ENCODE assay signal across 8 cellular contexts in genomic region chr17:41864837-41865595, GRCh38. TPM values are rescaled to one million over a fixed set of nuclear protein-coding genes. Genes with fewer than 3 reads are reported as not detected.
DNase-seq lines count a peak whose midpoint lies in the region; ATAC-seq and TF ChIP-seq lines count a peak whose summit lies in the region.

A gene with protein sequence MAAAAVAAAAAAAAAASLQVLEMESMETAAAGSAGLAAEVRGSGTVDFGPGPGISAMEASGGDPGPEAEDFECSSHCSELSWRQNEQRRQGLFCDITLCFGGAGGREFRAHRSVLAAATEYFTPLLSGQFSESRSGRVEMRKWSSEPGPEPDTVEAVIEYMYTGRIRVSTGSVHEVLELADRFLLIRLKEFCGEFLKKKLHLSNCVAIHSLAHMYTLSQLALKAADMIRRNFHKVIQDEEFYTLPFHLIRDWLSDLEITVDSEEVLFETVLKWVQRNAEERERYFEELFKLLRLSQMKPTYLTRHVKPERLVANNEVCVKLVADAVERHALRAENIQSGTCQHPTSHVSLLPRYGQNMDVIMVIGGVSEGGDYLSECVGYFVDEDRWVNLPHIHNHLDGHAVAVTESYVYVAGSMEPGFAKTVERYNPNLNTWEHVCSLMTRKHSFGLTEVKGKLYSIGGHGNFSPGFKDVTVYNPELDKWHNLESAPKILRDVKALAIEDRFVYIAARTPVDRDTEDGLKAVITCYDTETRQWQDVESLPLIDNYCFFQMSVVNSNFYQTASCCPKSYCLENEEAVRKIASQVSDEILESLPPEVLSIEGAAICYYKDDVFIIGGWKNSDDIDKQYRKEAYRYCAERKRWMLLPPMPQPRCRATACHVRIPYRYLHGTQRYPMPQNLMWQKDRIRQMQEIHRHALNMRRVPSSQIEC (minus strand): TSS chr17:41865423. CDS start chr17:41865370, 53 bp downstream.

- no peaks in the 10 kb centered on the region for H3K27me3 ChIP-seq in lung (ENCODE audit: control insufficient read depth, insufficient read depth)

- no peak within 1 kb of the TSS for H3K27ac Mint-ChIP-seq in activated CD4-positive, alpha-beta memory T cell treated with anti-CD3 and anti-CD28 coated beads, Interleukin-2, amount 10 ng/mL, durations not matched to agents 7 days and 5 days

- 0% methylated on average over 73 to 90 of the region's 90 CpGs for WGBS in lung, 2 donors

- POLR2A ChIA-PET in activated CD4-positive, alpha-beta memory T cell treated with anti-CD3 and anti-CD28 coated beads, Interleukin-2, amount 10 ng/mL, durations not matched to agents 7 days and 5 days (lab: Charles Lee) = interaction anchor here (0.7 to 4.2 kb wide), 23 partner anchors 8 to 1133 kb away, joined by 3 to 22 read pairs (median 4); partner anchors contain the start of genes ACLY, CNP, DHX58 and DNAJC7

- no peaks in the 10 kb centered on the region for H3K9me3 ChIP-seq in lung (ENCODE audit: control insufficient read depth in 2 of 2, insufficient read depth in 1 of 2, low read length in 1 of 2)

- CTCF ChIA-PET in activated CD4-positive, alpha-beta memory T cell treated with anti-CD3 and anti-CD28 coated beads, Interleukin-2, amount 10 ng/mL, durations not matched to agents 7 days and 5 days (lab: Charles Lee) = interaction anchor here (0.8 to 1.4 kb wide), 8 partner anchors 14 to 316 kb away, joined by 3 to 9 read pairs (median 3); partner anchors contain the start of genes ACLY, KCNH4 and P3H4

- no peaks in the 10 kb centered on the region for H3K9me3 Mint-ChIP-seq in activated CD4-positive, alpha-beta memory T cell treated with anti-CD3 and anti-CD28 coated beads, Interleukin-2, amount 10 ng/mL, durations not matched to agents 7 days and 5 days

- H3K4me3 Mint-ChIP-seq in activated CD4-positive, alpha-beta memory T cell treated with anti-CD3 and anti-CD28 coated beads, Interleukin-2, amount 10 ng/mL, durations not matched to agents 7 days and 5 days = no peak within 1 kb of the TSS

- DNase-seq in CD1c-positive myeloid dendritic cell (ENCODE audit: extremely low spot score) (peak; percentile 94), NCI-H82 (lab: John Stamatoyannopoulos, UW) (peak; percentile 96), lung (ENCODE audit: low spot score) (peak; percentile 88)
- peak; percentile 91 for DNase-seq in activated CD4-positive, alpha-beta memory T cell treated with anti-CD3 and anti-CD28 coated beads, Interleukin-2, amount 10 ng/mL, durations not matched to agents 7 days and 5 days
- peak; percentile 83 for DNase-seq in effector CD4-positive, alpha-beta T cell
- DNase-seq in stimulated activated CD4-positive, alpha-beta T cell treated with anti-CD3 and anti-CD28 coated beads, TNF-alpha, amount 100 ng/mL, for 4 hours (ENCODE audit: low read depth in 3 of 3) = peak; percentile 75 to 77 (median 76)

- peaks cover 8 to 12% of the 10 kb centered on the region in 2 donors for H3K4me1 ChIP-seq in lung (ENCODE audit: control insufficient read depth in 2 of 2, insufficient read depth in 2 of 2, low read length in 2 of 2)

- H3K36me3 Mint-ChIP-seq in activated CD4-positive, alpha-beta memory T cell treated with anti-CD3 and anti-CD28 coated beads, Interleukin-2, amount 10 ng/mL, durations not matched to agents 7 days and 5 days (ENCODE audit: low read depth) = peaks cover 38% of the 10 kb centered on the region

- peaks cover 6 to 9% of the 10 kb centered on the region in 2 donors for H3K36me3 ChIP-seq in lung (ENCODE audit: control insufficient read depth in 2 of 2, insufficient read depth in 2 of 2, low read length in 2 of 2)

- TF ChIP-seq CTCF in lung (IDR thresholded peaks at IDR 0.05; ENCODE audit: control extremely low read depth, extremely low read depth) = no peak

- ATAC-seq in GM19397 (IDR thresholded peaks at IDR 0.05; ENCODE audit: unreplicated experiment) = peak; percentile 86
- peak; percentile 81 for ATAC-seq in HG03565 (IDR thresholded peaks at IDR 0.05; ENCODE audit: unreplicated experiment)
- ATAC-seq in lung (ENCODE audit: insufficient read depth, low FRiP score) = peak; percentile 95

- peaks cover 49% of the 10 kb centered on the region for H3K4me1 Mint-ChIP-seq in activated CD4-positive, alpha-beta memory T cell treated with anti-CD3 and anti-CD28 coated beads, Interleukin-2, amount 10 ng/mL, durations not matched to agents 7 days and 5 days

- peak within 1 kb of the TSS; percentile 82 for H3K4me3 ChIP-seq in lung

- H3K27ac ChIP-seq in lung (ENCODE audit: low read depth in 1 of 2, low read length in 1 of 2) = peak within 1 kb of the TSS; percentile 90 to 93

- H3K27me3 Mint-ChIP-seq in activated CD4-positive, alpha-beta memory T cell treated with anti-CD3 and anti-CD28 coated beads, Interleukin-2, amount 10 ng/mL, durations not matched to agents 7 days and 5 days = no peaks in the 10 kb centered on the region

RNA-seq across cellular contexts. Expression of the gene that starts here (rescaled TPM):
- 10 to 100 TPM; 13.9 to 14.4 TPM for total RNA-seq in activated CD4-positive, alpha-beta memory T cell treated with anti-CD3 and anti-CD28 coated beads, Interleukin-2, amount 10 ng/mL, durations not matched to agents 7 days and 5 days
- total RNA-seq in lung = 10 to 100 TPM; 12.2 to 27.7 TPM
- 1 to 10 TPM in 1 of 2 donors, under 1 TPM in 1; 0.63 to 1.4 TPM for polyA plus RNA-seq in lung

Comparison
In these comparisons a context has a peak if more than half of its experiments do, and no peak if none do; other contexts are left out.
1. Peak in every context shown above with its lines: DNase-seq, ATAC-seq, H3K4me3 ChIP-seq and H3K27ac ChIP-seq.